9 cellular contexts compared by ENCODE assay signal in genomic region chr12:51885294-51886020, GRCh38. TPM values are rescaled to one million over a fixed set of nuclear protein-coding genes. Genes with fewer than 3 reads are reported as not detected.
DNase-seq lines count a peak whose midpoint lies in the region; ATAC-seq, FAIRE-seq and TF ChIP-seq lines count a peak whose summit lies in the region.
"Not testable (repeated sequence)": the region's sequence is repeated elsewhere in the genome, so short reads cannot be mapped to it uniquely, and the experiment has no call there.
"Had no signal": no experiment of that assay in that cellular context is flagged by ENCODE, and none has a peak within 500 bp of the region (broad histone marks: within the 10 kb centered on the region; RNA-seq: fewer than 3 reads in every experiment).

No MANE protein-coding gene starts in this region.

- not testable (repeated sequence) for H3K9me3 Mint-ChIP-seq in activated CD4-positive, alpha-beta T cell treated with anti-CD3 and anti-CD28 coated beads for 36 hours (ENCODE audit: low read depth)

- not testable (repeated sequence) for H3K9me3 ChIP-seq in HCT116 (ENCODE audit: control insufficient read depth in 1 of 2, insufficient read depth in 1 of 2, low read depth in 1 of 2, low read length in 2 of 2); K562 (replicated peaks; ENCODE audit: control insufficient read depth, insufficient read depth, low read depth, low read length); hepatocyte (ENCODE audit: low read depth); parathyroid adenoma (ENCODE audit: control insufficient read depth, low read length); upper lobe of right lung

- not testable (repeated sequence) for BruUV-seq in HCT116 (replicated peaks; lab: Mats Ljungman, UMichigan); K562 (replicated peaks; lab: Mats Ljungman, UMichigan)

- 79% methylated on average over 10 of the region's 10 CpGs for WGBS in K562 (ENCODE audit: insufficient coverage, low coverage, missing lambda C conversion rate)
- WGBS in hepatocyte (ENCODE audit: low lambda C conversion rate, missing lambda C conversion rate): 93% methylated on average over 10 of the region's 10 CpGs

- not testable (repeated sequence) for H3K79me2 ChIP-seq in HCT116 (ENCODE audit: insufficient read depth, low read length); K562 (ENCODE audit: control insufficient read depth, insufficient read depth, low read length); hepatocyte; parathyroid adenoma

- H2AFZ ChIP-seq in HCT116 (ENCODE audit: low read depth, low read length, poor library complexity, severe bottlenecking) (peak overlapping the region; percentile 74), K562 (ENCODE audit: low read depth, low read length) (peak overlapping the region; percentile 74), parathyroid adenoma (peak overlapping the region; percentile 6)
- H2AFZ ChIP-seq in hepatocyte: not testable (repeated sequence)

- not testable (repeated sequence) for DNase-seq in HCT116 (ENCODE audit: low read depth, low spot score); activated CD4-positive, alpha-beta T cell treated with anti-CD3 and anti-CD28 coated beads for 36 hours; K562 (ENCODE audit: extremely low read depth in 1 of 4, low spot score in 3 of 4); hepatocyte (ENCODE audit: low spot score)
- peak; percentile 16 for DNase-seq in upper lobe of right lung

- peaks cover 19% of the 10 kb centered on the region for H3K4me1 Mint-ChIP-seq in activated CD4-positive, alpha-beta T cell treated with anti-CD3 and anti-CD28 coated beads for 36 hours

- H3K27me3 Mint-ChIP-seq in activated CD4-positive, alpha-beta T cell treated with anti-CD3 and anti-CD28 coated beads for 36 hours: not testable (repeated sequence)

- not testable (repeated sequence) for TF ChIP-seq EP300 in K562 (IDR thresholded peaks at IDR 0.05; ENCODE audit: low read length)

- H3K4me1 ChIP-seq in HCT116 (ENCODE audit: control insufficient read depth in 1 of 2, insufficient read depth in 2 of 2, low read length in 2 of 2): peaks cover 0 to 16% of the 10 kb centered on the region in 2 experiments; a peak in 1 of 4 replicates
- H3K4me1 ChIP-seq in K562 (replicated peaks in 1 of 2; ENCODE audit: control insufficient read depth in 2 of 2, insufficient read depth in 2 of 2, low read length in 2 of 2): peaks cover 28 to 30% of the 10 kb centered on the region in 2 experiments
- H3K4me1 ChIP-seq in hepatocyte (ENCODE audit: insufficient read depth): not testable (repeated sequence)
- peaks cover 51% of the 10 kb centered on the region for H3K4me1 ChIP-seq in parathyroid adenoma
- peaks cover 11% of the 10 kb centered on the region for H3K4me1 ChIP-seq in upper lobe of right lung

- H3K27ac ChIP-seq in HCT116 (ENCODE audit: low read depth, low read length): not testable (repeated sequence)
- peak overlapping the region; percentile 63; the same call in 1 of the 3 replicates for H3K27ac ChIP-seq in K562 (ENCODE audit: extremely low read depth, low read depth, low read length)
- peak overlapping the region; percentile 2 for H3K27ac ChIP-seq in hepatocyte
- peak overlapping the region; percentile 70 for H3K27ac ChIP-seq in parathyroid adenoma
- H3K27ac ChIP-seq in upper lobe of right lung: peak overlapping the region; percentile 30

- not testable (repeated sequence) for H3K36me3 Mint-ChIP-seq in activated CD4-positive, alpha-beta T cell treated with anti-CD3 and anti-CD28 coated beads for 36 hours (ENCODE audit: low read depth)

- H4K20me1 ChIP-seq in HCT116 (ENCODE audit: insufficient read depth); K562 (replicated peaks; ENCODE audit: control insufficient read depth, insufficient read depth, low read length); hepatocyte (ENCODE audit: insufficient read depth, poor library complexity, severe bottlenecking): not testable (repeated sequence)

- CTCF ChIA-PET in HCT116 (lab: Charles Lee): interaction anchor here (1.4 kb wide), 2 partner anchors 9 to 10 kb away, joined by 6 to 11 read pairs; no protein-coding TSS in a partner anchor
- CTCF ChIA-PET in activated CD4-positive, alpha-beta T cell treated with anti-CD3 and anti-CD28 coated beads for 36 hours (lab: Charles Lee): interaction anchor here (0.6 to 5.2 kb wide), 15 partner anchors 10 to 464 kb away, joined by 3 to 22 read pairs (median 3); a partner anchor contains a TSS
- CTCF ChIA-PET in K562 (lab: Yijun Ruan, JAX; ENCODE audit: low intra/inter-chr PET ratio): not testable (repeated sequence)

- not testable (repeated sequence) for H3K27me3 ChIP-seq in HCT116 (ENCODE audit: insufficient read depth, low read length); K562 (ENCODE audit: control insufficient read depth in 2 of 2, insufficient read depth in 2 of 2, low read length in 2 of 2); hepatocyte; parathyroid adenoma (ENCODE audit: control insufficient read depth, insufficient read depth, low read length); upper lobe of right lung

- not testable (repeated sequence) for TF ChIP-seq POLR2A in HCT116 (IDR thresholded peaks at IDR 0.05; ENCODE audit: borderline replicate concordance, extremely low read depth, insufficient read depth, insufficient read length); K562 (conservative IDR thresholded peaks at IDR 0.05)

- in situ Hi-C loops in K562 (cut with MboI): not testable (repeated sequence)

- not testable (repeated sequence) for H3K9me1 ChIP-seq in K562 (ENCODE audit: control insufficient read depth, insufficient read depth, low read length)

- H3K36me3 ChIP-seq in HCT116 (ENCODE audit: control insufficient read depth in 1 of 2, insufficient read depth in 2 of 2, low read length in 2 of 2); K562 (ENCODE audit: control insufficient read depth, insufficient read depth, low read length); hepatocyte (replicated peaks; ENCODE audit: insufficient read depth, low read depth); parathyroid adenoma (ENCODE audit: control insufficient read depth, insufficient read depth, low read length); upper lobe of right lung: not testable (repeated sequence)

- not testable (repeated sequence) for H3K9me2 ChIP-seq in HCT116 (ENCODE audit: insufficient read depth); hepatocyte (replicated peaks; ENCODE audit: insufficient read depth)

- H3K27ac Mint-ChIP-seq in activated CD4-positive, alpha-beta T cell treated with anti-CD3 and anti-CD28 coated beads for 36 hours: peak overlapping the region; percentile 87

- intact Hi-C loops in HCT116 (cut with micrococcal nuclease); K562 (cut with micrococcal nuclease); upper lobe of right lung (cut with DNase I): not testable (repeated sequence)
- intact Hi-C loops in activated CD4-positive, alpha-beta T cell treated with anti-CD3 and anti-CD28 coated beads for 36 hours (cut with DNase I, micrococcal nuclease): loop anchor here in 1 of 2 experiments (2.0 kb wide), 2 partner anchors 57 to 85 kb away; no protein-coding TSS in a partner anchor

- TF ChIP-seq CTCF in HCT116 (IDR thresholded peaks at IDR 0.05 in 2 of 3, conservative IDR thresholded peaks at IDR 0.05 in 1 of 3; ENCODE audit: borderline replicate concordance in 1 of 3, insufficient read depth in 1 of 3, low read depth in 2 of 3, low read length in 2 of 3); K562 (IDR thresholded peaks at IDR 0.05 in 2 of 3, conservative IDR thresholded peaks at IDR 0.05 in 1 of 3; ENCODE audit: insufficient read depth in 2 of 3, low read depth in 1 of 3, low read length in 3 of 3); hepatocyte (IDR thresholded peaks at IDR 0.05; ENCODE audit: poor library complexity); parathyroid adenoma (IDR thresholded peaks at IDR 0.05); upper lobe of right lung (IDR thresholded peaks at IDR 0.05): not testable (repeated sequence)

- not testable (repeated sequence) for ATAC-seq in HCT116; activated CD4-positive, alpha-beta T cell treated with anti-CD3 and anti-CD28 coated beads for 36 hours; K562; upper lobe of right lung

- TF ChIP-seq RAD21 in HCT116 (IDR thresholded peaks at IDR 0.05; ENCODE audit: low read depth); K562 (CRISPR knock-in tag; conservative IDR thresholded peaks at IDR 0.05 in 1 of 2, IDR thresholded peaks at IDR 0.05 in 1 of 2): not testable (repeated sequence)

- not testable (repeated sequence) for H3K9ac ChIP-seq in HCT116 (ENCODE audit: low read length); K562 (ENCODE audit: insufficient read depth in 1 of 2, low read depth in 2 of 2, low read length in 2 of 2); parathyroid adenoma

- POLR2A ChIA-PET in HCT116 (lab: Charles Lee) (interaction anchor here (1.6 kb wide), 1 partner anchor 9 kb away, joined by 3 read pairs; no protein-coding TSS in a partner anchor), K562 (lab: Yijun Ruan, JAX) (interaction anchor here (0.6 to 1.3 kb wide), 3 partner anchors 10 to 16 kb away, joined by 3 to 4 read pairs (median 3); no protein-coding TSS in a partner anchor)
- POLR2A ChIA-PET in activated CD4-positive, alpha-beta T cell treated with anti-CD3 and anti-CD28 coated beads for 36 hours (lab: Charles Lee): interaction anchor here (0.6 to 0.9 kb wide), 2 partner anchors 65 to 329 kb away, joined by 3 read pairs; no protein-coding TSS in a partner anchor

- RAD21 ChIA-PET in HCT116 (lab: Charles Lee; ENCODE audit: low non-redundant PET in 1 of 2, low total read pairs in 2 of 2, uncharacterized antibody in 2 of 2, unreplicated experiment in 2 of 2): not testable (repeated sequence)

- peak overlapping the region; percentile 12 for H3K4me3 Mint-ChIP-seq in activated CD4-positive, alpha-beta T cell treated with anti-CD3 and anti-CD28 coated beads for 36 hours

- FAIRE-seq in K562 (lab: Jason Lieb, UNC): not testable (repeated sequence)

- H3K4me3 ChIP-seq in HCT116 (replicated peaks in 1 of 2; ENCODE audit: low read depth in 1 of 2, low read length in 2 of 2); K562; hepatocyte; parathyroid adenoma (ENCODE audit: low read depth, low read length); upper lobe of right lung: not testable (repeated sequence)

- H3K4me2 ChIP-seq in HCT116 (ENCODE audit: low read length); hepatocyte: not testable (repeated sequence)
- peak overlapping the region; percentile 34 for H3K4me2 ChIP-seq in K562 (ENCODE audit: insufficient read depth, low read length)
- peak overlapping the region; percentile 5 for H3K4me2 ChIP-seq in parathyroid adenoma (ENCODE audit: low read length)

RNA-seq across cellular contexts. Expression of gene ANKRD33, which starts 2.4 kb away (rescaled TPM):
- total RNA-seq in HCT116 (2021; ENCODE audit: unreplicated experiment) (not detected), K562 (2014; rRNA removed) (not detected in 2 replicates), K562 (2014; rRNA removed; fragmentation: Illumina TruSeq; extraction: Trizol) (0.07 and 0.10 TPM in 2 replicates), K562 (2015; rRNA removed; fragmentation: Illumina TruSeq; extraction: Trizol) (0.11 and 0.23 TPM in 2 replicates), K562 (2021) (0.20 TPM in 1 of 2 replicates, not detected in the other), hepatocyte (not detected in 2 replicates), upper lobe of right lung (not detected)
- 0.04 and 0.05 TPM in 2 replicates for polyA plus RNA-seq in HCT116 (2012)
- total RNA-seq in activated CD4-positive, alpha-beta T cell treated with anti-CD3 and anti-CD28 coated beads for 36 hours: not detected
- 0.21 and 0.51 TPM in 2 replicates for total RNA-seq in K562 (2011; cell fraction: chromatin; rRNA removed; ENCODE audit: low replicate concordance)
- 0.39 and 0.50 TPM in 2 replicates for total RNA-seq in K562 (2011; cell fraction: nucleolus; rRNA removed)
- total RNA-seq in K562 (2011; cell fraction: nucleoplasm; rRNA removed): 0.31 and 0.37 TPM in 2 replicates
- polyA plus RNA-seq in K562 (2011; rRNA removed) (0.06 and 0.08 TPM in 2 replicates), K562 (2014; fragmentation: Illumina TruSeq; extraction: Trizol) (0.04 TPM in 1 of 2 replicates, not detected in the other), K562 (2014; fragmentation: Nextera tagmentation; extraction: Ambion mirVana) (not detected), K562 (2014; rRNA removed) (0.11 TPM in 1 of 2 replicates, not detected in the other), hepatocyte (0.12 and 0.29 TPM in 2 replicates)
- 0.04 TPM in 1 of 2 replicates, not detected in the other for polyA plus RNA-seq in K562 (2011; cell fraction: cytosol; rRNA removed)
- polyA plus RNA-seq in K562 (2011; cell fraction: nucleus; rRNA removed): 0.18 and 0.47 TPM in 2 replicates
- 0.17 and 3.1 TPM in 2 replicates for polyA plus RNA-seq in K562 (2012)
- polyA minus RNA-seq in K562 (2011; rRNA and poly(A)+ RNA removed): not detected in 2 replicates
- not detected in 2 replicates for polyA minus RNA-seq in K562 (2011; cell fraction: cytosol; rRNA and poly(A)+ RNA removed)
- 0.27 and 0.44 TPM in 2 replicates for polyA minus RNA-seq in K562 (2011; cell fraction: nucleus; rRNA and poly(A)+ RNA removed)
- total RNA-seq: pancreas, SJSA1 had no signal
- polyA plus RNA-seq: BJ, pancreas had no signal

RNA-seq across cellular contexts. Expression of gene ACVRL1, which starts 21.8 kb away (rescaled TPM):
- total RNA-seq in HCT116 (2021; ENCODE audit: unreplicated experiment) (2.5 TPM), K562 (2014; rRNA removed) (0.20 and 0.91 TPM in 2 replicates), K562 (2014; rRNA removed; fragmentation: Illumina TruSeq; extraction: Trizol) (0.06 and 0.22 TPM in 2 replicates), K562 (2015; rRNA removed; fragmentation: Illumina TruSeq; extraction: Trizol) (0.36 and 0.87 TPM in 2 replicates), K562 (2021) (1.3 and 1.4 TPM in 2 replicates), hepatocyte (4.6 and 11.6 TPM in 2 replicates), upper lobe of right lung (223 TPM)
- polyA plus RNA-seq in HCT116 (2012): 1.6 and 1.8 TPM in 2 replicates
- not detected for total RNA-seq in activated CD4-positive, alpha-beta T cell treated with anti-CD3 and anti-CD28 coated beads for 36 hours
- total RNA-seq in K562 (2011; cell fraction: chromatin; rRNA removed; ENCODE audit: low replicate concordance): 1.3 and 3.5 TPM in 2 replicates
- 2.1 and 2.7 TPM in 2 replicates for total RNA-seq in K562 (2011; cell fraction: nucleolus; rRNA removed)
- 1.2 and 2.4 TPM in 2 replicates for total RNA-seq in K562 (2011; cell fraction: nucleoplasm; rRNA removed)
- polyA plus RNA-seq in K562 (2011; rRNA removed) (0.26 and 0.83 TPM in 2 replicates), K562 (2014; fragmentation: Illumina TruSeq; extraction: Trizol) (0.30 and 0.71 TPM in 2 replicates), K562 (2014; fragmentation: Nextera tagmentation; extraction: Ambion mirVana) (under 1 TPM; 0.07 to 0.11 TPM), K562 (2014; rRNA removed) (0.42 and 0.45 TPM in 2 replicates), hepatocyte (1.4 and 2.4 TPM in 2 replicates)
- polyA plus RNA-seq in K562 (2011; cell fraction: cytosol; rRNA removed): 0.39 and 0.47 TPM in 2 replicates
- 2.0 and 2.1 TPM in 2 replicates for polyA plus RNA-seq in K562 (2011; cell fraction: nucleus; rRNA removed)
- 1.2 and 5.1 TPM in 2 replicates for polyA plus RNA-seq in K562 (2012)
- 0.28 and 1.2 TPM in 2 replicates for polyA minus RNA-seq in K562 (2011; rRNA and poly(A)+ RNA removed)
- not detected in 2 replicates for polyA minus RNA-seq in K562 (2011; cell fraction: cytosol; rRNA and poly(A)+ RNA removed)
- 0.94 and 1.7 TPM in 2 replicates for polyA minus RNA-seq in K562 (2011; cell fraction: nucleus; rRNA and poly(A)+ RNA removed)

RNA-seq across cellular contexts. Expression of gene FIGNL2, which starts 36.9 kb away (rescaled TPM):
- 0.27 TPM for total RNA-seq in HCT116 (2021; ENCODE audit: unreplicated experiment)
- polyA plus RNA-seq in HCT116 (2012): 0.04 and 0.05 TPM in 2 replicates
- total RNA-seq in activated CD4-positive, alpha-beta T cell treated with anti-CD3 and anti-CD28 coated beads for 36 hours: under 1 TPM; 0.19 to 0.27 TPM
- total RNA-seq in K562 (2011; cell fraction: chromatin; rRNA removed; ENCODE audit: low replicate concordance): 0.07 TPM in 1 of 2 replicates, not detected in the other
- total RNA-seq in K562 (2011; cell fraction: nucleolus; rRNA removed): 0.17 TPM in 1 of 2 replicates, not detected in the other
- total RNA-seq in K562 (2011; cell fraction: nucleoplasm; rRNA removed): not detected in 2 replicates
- total RNA-seq in K562 (2014; rRNA removed): not detected in 2 replicates
- not detected in 2 replicates for total RNA-seq in K562 (2014; rRNA removed; fragmentation: Illumina TruSeq; extraction: Trizol)
- total RNA-seq in K562 (2015; rRNA removed; fragmentation: Illumina TruSeq; extraction: Trizol): not detected in 2 replicates
- not detected in 2 replicates for total RNA-seq in K562 (2021)
- 0.01 TPM in 1 of 2 replicates, not detected in the other for polyA plus RNA-seq in K562 (2011; rRNA removed)
- 0.01 TPM in 1 of 2 replicates, not detected in the other for polyA plus RNA-seq in K562 (2011; cell fraction: cytosol; rRNA removed)
- 0.04 TPM in 1 of 2 replicates, not detected in the other for polyA plus RNA-seq in K562 (2011; cell fraction: nucleus; rRNA removed)
- polyA plus RNA-seq in K562 (2012): not detected in 2 replicates
- polyA plus RNA-seq in K562 (2014; fragmentation: Illumina TruSeq; extraction: Trizol): not detected in 2 replicates
- not detected for polyA plus RNA-seq in K562 (2014; fragmentation: Nextera tagmentation; extraction: Ambion mirVana)
- polyA plus RNA-seq in K562 (2014; rRNA removed): not detected in 2 replicates
- not detected in 2 replicates for polyA minus RNA-seq in K562 (2011; rRNA and poly(A)+ RNA removed)
- polyA minus RNA-seq in K562 (2011; cell fraction: cytosol; rRNA and poly(A)+ RNA removed): not detected in 2 replicates
- polyA minus RNA-seq in K562 (2011; cell fraction: nucleus; rRNA and poly(A)+ RNA removed): not detected in 2 replicates
- total RNA-seq in hepatocyte: 2.1 and 3.2 TPM in 2 replicates
- 1.1 and 1.9 TPM in 2 replicates for polyA plus RNA-seq in hepatocyte
- total RNA-seq in upper lobe of right lung: 1.5 TPM
- total RNA-seq: SJSA1 had no signal

Comparison
In these comparisons a context has a peak if more than half of its experiments do, and no peak if none do; other contexts are left out.
1. RNA of gene ACVRL1, which starts 21.8 kb away (total RNA-seq): 223 TPM in upper lobe of right lung (single experiment); 4.6 to 11.6 TPM in hepatocyte, 2.5 TPM in HCT116 (single experiment), 0.06 to 3.5 TPM in K562 and not detected in activated CD4-positive, alpha-beta T cell treated with anti-CD3 and anti-CD28 coated beads for 36 hours; every median in the first group is over 10 times any median in the second.